In genomic region chr4:145618210-145618911, GRCh38 we compare ENCODE assay signal across 8 cellular contexts. TPM values are rescaled to one million over a fixed set of nuclear protein-coding genes. Genes with fewer than 3 reads are reported as not detected.
A peak's percentile ranks its signal among the peaks of the same experiment; 100 is the strongest.
DNase-seq lines count a peak whose midpoint lies in the region; ATAC-seq and TF ChIP-seq lines count a peak whose summit lies in the region.

No MANE protein-coding gene starts in this region.

- DNase-seq in CD4-positive, alpha-beta memory T cell: peak in 1 of 5 donors; percentile 36
- peak; percentile 9 for DNase-seq in activated CD4-positive, alpha-beta T cell treated with anti-CD3 and anti-CD28 coated beads, Interleukin-2, amount 50 U/mL, for 1 hour
- DNase-seq in endothelial cell (ENCODE audit: low spot score) (no peak), upper lobe of right lung (no peak), A172 (ENCODE audit: low spot score) (no peak)

- H3K4me3 Mint-ChIP-seq in CD4-positive, alpha-beta memory T cell: peak overlapping the region; percentile 87 to 100 (median 98)
- H3K4me3 Mint-ChIP-seq in endothelial cell (ENCODE audit: unreplicated experiment): peak overlapping the region; percentile 90

- CTCF ChIA-PET in CD4-positive, alpha-beta memory T cell (lab: Charles Lee; ENCODE audit: partially characterized antibody): interaction anchor here (0.7 to 2.8 kb wide), 9 partner anchors 9 to 520 kb away, joined by 4 to 29 read pairs (median 6); partner anchors contain the start of genes ABCE1 and ANAPC10

- peaks cover 1 to 2% of the 10 kb centered on the region in 2 donors for H3K27me3 Mint-ChIP-seq in CD4-positive, alpha-beta memory T cell
- peaks cover 3% of the 10 kb centered on the region for H3K27me3 Mint-ChIP-seq in endothelial cell (ENCODE audit: unreplicated experiment)

- H3K9me3 ChIP-seq in CD4-positive, alpha-beta memory T cell (ENCODE audit: control insufficient read depth in 1 of 2, low read length in 2 of 2): no peaks in the 10 kb centered on the region
- H3K9me3 ChIP-seq in mucosa of stomach (ENCODE audit: control insufficient read depth, low read length) (no peaks in the 10 kb centered on the region), upper lobe of right lung (no peaks in the 10 kb centered on the region)

- peak overlapping the region; percentile 85 to 97 for H3K4me3 ChIP-seq in CD4-positive, alpha-beta memory T cell (ENCODE audit: low read length in 2 of 2)
- H3K4me3 ChIP-seq in mucosa of stomach (ENCODE audit: low read length) (peak overlapping the region; percentile 86), upper lobe of right lung (peak overlapping the region; percentile 81)

- H3K27me3 ChIP-seq in CD4-positive, alpha-beta memory T cell (ENCODE audit: insufficient read depth, low read length): no peaks in the 10 kb centered on the region
- H3K27me3 ChIP-seq in mucosa of stomach (ENCODE audit: control insufficient read depth, insufficient read depth, low read length): no peaks in the 10 kb centered on the region
- no peaks in the 10 kb centered on the region for H3K27me3 ChIP-seq in upper lobe of right lung

- H3K27ac ChIP-seq in CD4-positive, alpha-beta memory T cell (ENCODE audit: low read depth, low read length): peak overlapping the region; percentile 95
- peak overlapping the region; percentile 96 for H3K27ac ChIP-seq in upper lobe of right lung

- H3K27ac Mint-ChIP-seq in CD4-positive, alpha-beta memory T cell: peak overlapping the region; percentile 98 to 100 (median 99)
- H3K27ac Mint-ChIP-seq in endothelial cell (ENCODE audit: unreplicated experiment): peak overlapping the region; percentile 89

- TF ChIP-seq CTCF in endothelial cell (IDR thresholded peaks at IDR 0.05; ENCODE audit: unreplicated experiment): no peak
- no peak for TF ChIP-seq CTCF in upper lobe of right lung (IDR thresholded peaks at IDR 0.05)

- peaks cover 3 to 15% of the 10 kb centered on the region in 2 donors for H3K36me3 Mint-ChIP-seq in CD4-positive, alpha-beta memory T cell
- H3K36me3 Mint-ChIP-seq in endothelial cell (ENCODE audit: low read depth, unreplicated experiment): no peaks in the 10 kb centered on the region

- H3K36me3 ChIP-seq in CD4-positive, alpha-beta memory T cell (ENCODE audit: insufficient read depth, low read length): no peaks in the 10 kb centered on the region
- H3K36me3 ChIP-seq in mucosa of stomach (ENCODE audit: control insufficient read depth, insufficient read depth, low read length) (no peaks in the 10 kb centered on the region), upper lobe of right lung (no peaks in the 10 kb centered on the region)

- POLR2A ChIA-PET in CD4-positive, alpha-beta memory T cell (lab: Charles Lee; ENCODE audit: partially characterized antibody): interaction anchor here (1.3 to 3.5 kb wide), 6 partner anchors 17 to 2000 kb away, joined by 3 to 17 read pairs (median 6); partner anchors contain the start of genes ABCE1, ANAPC10, OTUD4 and ZNF827

- H3K4me1 ChIP-seq in CD4-positive, alpha-beta memory T cell (ENCODE audit: insufficient read depth, low read length): peaks cover 32% of the 10 kb centered on the region
- H3K4me1 ChIP-seq in mucosa of stomach (ENCODE audit: control insufficient read depth, insufficient read depth, low read length) (peaks cover 12% of the 10 kb centered on the region), upper lobe of right lung (peaks cover 6% of the 10 kb centered on the region)

- peaks cover 0 to 4% (median 0%) of the 10 kb centered on the region in 8 donors for H3K9me3 Mint-ChIP-seq in CD4-positive, alpha-beta memory T cell
- H3K9me3 Mint-ChIP-seq in endothelial cell (ENCODE audit: unreplicated experiment): no peaks in the 10 kb centered on the region

- intact Hi-C loops in CD4-positive, alpha-beta memory T cell (cut with micrococcal nuclease): loop anchor here (5.0 to 10.0 kb wide), 3 partner anchors 559 to 1999 kb away; partner anchors contain the start of genes LSM6, TMEM184C and TTC29
- intact Hi-C loops in upper lobe of right lung (cut with DNase I): loop anchor here (10.0 kb wide), 1 partner anchor 384 kb away; no protein-coding TSS in a partner anchor

- peaks cover 30 to 54% (median 34%) of the 10 kb centered on the region in 4 donors for H3K4me1 Mint-ChIP-seq in CD4-positive, alpha-beta memory T cell
- H3K4me1 Mint-ChIP-seq in endothelial cell (ENCODE audit: unreplicated experiment): peaks cover 14% of the 10 kb centered on the region

- peak overlapping the region; percentile 98 for H3K9ac ChIP-seq in mucosa of stomach (ENCODE audit: low read length)

- ATAC-seq in HG03135 (IDR thresholded peaks at IDR 0.05; ENCODE audit: unreplicated experiment) (peak; percentile 1), upper lobe of right lung (no peak), GM19467 (IDR thresholded peaks at IDR 0.05; ENCODE audit: unreplicated experiment) (no peak)

RNA-seq across cellular contexts. Expression of gene MMAA, which starts 0.8 kb away (rescaled TPM):
- total RNA-seq in CD4-positive, alpha-beta memory T cell: 10 to 100 TPM; 11.8 to 12.0 TPM
- polyA plus RNA-seq in CD4-positive, alpha-beta memory T cell: 10 to 100 TPM in 1 of 2 donors, 1 to 10 TPM in 1; 7.4 to 13.5 TPM
- total RNA-seq in endothelial cell (ENCODE audit: unreplicated experiment): 7.7 TPM
- total RNA-seq in upper lobe of right lung: 11.9 TPM
- 3.4 and 4.6 TPM in 2 replicates for total RNA-seq in A172 (2014; rRNA removed; shearing (Covaris generic))
